In genomic region chr10:51386248-51386885, GRCh38 we compare ENCODE assay signal across 20 cellular contexts.
DNase-seq lines count a peak whose midpoint lies in the region; ATAC-seq, FAIRE-seq and TF ChIP-seq lines count a peak whose summit lies in the region.
"Had no signal": no experiment of that assay in that cellular context is flagged by ENCODE, and none has a peak within 500 bp of the region (broad histone marks: within the 10 kb centered on the region; RNA-seq: fewer than 3 reads in every experiment).

No MANE protein-coding gene starts in this region.

- 0 out of 2 replicates have a peak, but pooled peaks cover 4% of the 10 kb centered on the region for H3K36me3 ChIP-seq in MG63
- no peaks in the 10 kb centered on the region for H3K36me3 ChIP-seq in bronchial epithelial cell (ENCODE audit: control insufficient read depth, insufficient read depth, low read length)
- H3K36me3 ChIP-seq: BLaER1, SJCRH30 had no signal

- H3K4me3 ChIP-seq in AG10803 (ENCODE audit: low read length) = no peak overlapping the region
- H3K4me3 ChIP-seq in MG63 = no peak overlapping the region
- no peak overlapping the region for H3K4me3 ChIP-seq in bronchial epithelial cell (ENCODE audit: low read depth, low read length)
- H3K4me3 ChIP-seq: BLaER1, SJCRH30 had no signal

- no peak for TF ChIP-seq POLR2A in GM12892 (IDR thresholded peaks at IDR 0.05; ENCODE audit: low read depth, low read length)

- FAIRE-seq in bronchial epithelial cell (lab: Jason Lieb, UNC) (no peak), GM12892 (lab: Jason Lieb, UNC) (no peak)
- FAIRE-seq: H1 had no signal

- H3K27ac ChIP-seq in foreskin keratinocyte = no peak overlapping the region
- H3K27ac ChIP-seq: 22Rv1, BLaER1, RWPE1, SJCRH30 had no signal

- H3K27me3 ChIP-seq in MG63 = no peaks in the 10 kb centered on the region
- H3K27me3 ChIP-seq in bronchial epithelial cell (ENCODE audit: control insufficient read depth, insufficient read depth, low read length) = no peaks in the 10 kb centered on the region
- no peaks in the 10 kb centered on the region for H3K27me3 ChIP-seq in foreskin keratinocyte
- H3K27me3 ChIP-seq: BLaER1, SJCRH30 had no signal

- DNase-seq in AG10803 (ENCODE audit: low read depth) (peak; percentile 61), MG63 (peak; percentile 43), bronchial epithelial cell (ENCODE audit: low read depth) (peak; percentile 48), foreskin keratinocyte (peak in 1 of 2 donors; percentile 22), NCI-H82 treated with DMSO at 0.1 percent for 48 hours (lab: John Stamatoyannopoulos, UW; ENCODE audit: unreplicated experiment) (no peak), GM12892 (ENCODE audit: insufficient read length) (no peak)
- DNase-seq: CD8-positive, alpha-beta T cell; Kasumi-1; NCI-H1105 treated with DMSO at 0.1 percent for 48 hours; NCI-H187 treated with DMSO at 0.1 percent for 48 hours; NCI-H526 treated with DMSO at 0.1 percent for 48 hours; NK-92 treated with Interleukin-12 subunit alpha and Interleukin-12 subunit beta, amount 100 ng/mL, for 24 hours; OCI-M1; SJCRH30 had no signal

- TF ChIP-seq CTCF in AG10803 (conservative IDR thresholded peaks at IDR 0.05; ENCODE audit: low read length) = no peak
- no peak for TF ChIP-seq CTCF in bronchial epithelial cell (IDR thresholded peaks at IDR 0.05; ENCODE audit: insufficient read depth, low read length, severe bottlenecking)
- no peak for TF ChIP-seq CTCF in foreskin keratinocyte (conservative IDR thresholded peaks at IDR 0.05)

- no peaks in the 10 kb centered on the region for H3K9me3 ChIP-seq in MG63
- H3K9me3 ChIP-seq: BLaER1, SJCRH30 had no signal

- ATAC-seq in foreskin keratinocyte (peak; percentile 53), HG03378 (IDR thresholded peaks at IDR 0.05; ENCODE audit: unreplicated experiment) (no peak), GM21515 (IDR thresholded peaks at IDR 0.05; ENCODE audit: unreplicated experiment) (no peak)
- ATAC-seq: CD8-positive, alpha-beta T cell had no signal

- H3K4me1 ChIP-seq in foreskin keratinocyte = peaks cover 5% of the 10 kb centered on the region
- H3K4me1 ChIP-seq: BLaER1, SJCRH30 had no signal

Comparison
In these comparisons a context has a peak if more than half of its experiments do, and no peak if none do; other contexts are left out.
1. DNase-seq: peak in AG10803 (single experiment), MG63 (single experiment) and bronchial epithelial cell (single experiment); none in NCI-H82 treated with DMSO at 0.1 percent for 48 hours (single experiment) and GM12892 (single experiment).